Comparison of ENCODE assay signal across 8 cellular contexts in genomic region chr22:35299717-35300497, GRCh38. TPM values are rescaled to one million over a fixed set of nuclear protein-coding genes. Genes with fewer than 3 reads are reported as not detected.
DNase-seq lines count a peak whose midpoint lies in the region; ATAC-seq and TF ChIP-seq lines count a peak whose summit lies in the region.

Gene TOM1, plus strand, starts transcription at chr22:35299894. Its CDS starts 35 bp downstream, at chr22:35299929.

- peaks cover 17 to 21% of the 10 kb centered on the region in 2 donors for H3K4me1 Mint-ChIP-seq in natural killer cell treated with Interleukin-12 subunit alpha and Interleukin-12 subunit beta and Interleukin-15 and Interleukin-18, amount 100 ng/mL, for 72 hours (ENCODE audit: low read depth in 2 of 2)

- H3K4me3 Mint-ChIP-seq in natural killer cell treated with Interleukin-12 subunit alpha and Interleukin-12 subunit beta and Interleukin-15 and Interleukin-18, amount 100 ng/mL, for 72 hours: peak within 1 kb of the TSS; percentile 95

- no peaks in the 10 kb centered on the region for H3K9me3 Mint-ChIP-seq in natural killer cell treated with Interleukin-12 subunit alpha and Interleukin-12 subunit beta and Interleukin-15 and Interleukin-18, amount 100 ng/mL, for 72 hours

- H3K27ac Mint-ChIP-seq in natural killer cell treated with Interleukin-12 subunit alpha and Interleukin-12 subunit beta and Interleukin-15 and Interleukin-18, amount 100 ng/mL, for 72 hours: peak within 1 kb of the TSS; percentile 84 to 88

- DNase-seq in EL: peak; percentile 99
- DNase-seq in H7: peak; percentile 99
- peak; percentile 92 for DNase-seq in M059J (ENCODE audit: low read depth)
- DNase-seq in SHP77 (lab: John Stamatoyannopoulos, UW): peak; percentile 92 to 95
- DNase-seq in activated effector memory CD4-positive, alpha-beta T cell treated with Interleukin-2 at 50 U/mL for 16 hours: peak; percentile 96
- DNase-seq in fibroblast of pulmonary artery (ENCODE audit: low read depth): peak; percentile 99
- peak; percentile 98 for DNase-seq in natural killer cell treated with Interleukin-12 subunit alpha and Interleukin-12 subunit beta and Interleukin-15 and Interleukin-18, amount 100 ng/mL, for 72 hours (ENCODE audit: low spot score)
- DNase-seq in stimulated activated naive CD8-positive, alpha-beta T cell treated with anti-CD3 and anti-CD28 coated beads, Interleukin-15, Interleukin-2, amounts not matched to agents 100 U/mL and 50 U/mL, for 24 hours: peak; percentile 99

- H3K27me3 ChIP-seq in H7 (ENCODE audit: control insufficient read depth, insufficient read depth, low read length): no peaks in the 10 kb centered on the region

- no peaks in the 10 kb centered on the region; the same call in 1 of the 2 replicates for H3K36me3 ChIP-seq in H7 (replicated peaks; ENCODE audit: control insufficient read depth, insufficient read depth, low read length)

- peak within 1 kb of the TSS; percentile 82 for H3K4me3 ChIP-seq in H7 (ENCODE audit: insufficient read depth, low read depth, low read length)
- H3K4me3 ChIP-seq in fibroblast of pulmonary artery (replicated peaks; ENCODE audit: low read depth, low read length): peak within 1 kb of the TSS; percentile 86

- H3K36me3 Mint-ChIP-seq in natural killer cell treated with Interleukin-12 subunit alpha and Interleukin-12 subunit beta and Interleukin-15 and Interleukin-18, amount 100 ng/mL, for 72 hours: peaks cover 2% of the 10 kb centered on the region

- no peaks in the 10 kb centered on the region for H3K27me3 Mint-ChIP-seq in natural killer cell treated with Interleukin-12 subunit alpha and Interleukin-12 subunit beta and Interleukin-15 and Interleukin-18, amount 100 ng/mL, for 72 hours

- ATAC-seq in natural killer cell treated with Interleukin-12 subunit alpha and Interleukin-12 subunit beta and Interleukin-15 and Interleukin-18, amount 100 ng/mL, for 72 hours: peak; percentile 98
- ATAC-seq in stimulated activated naive CD8-positive, alpha-beta T cell treated with anti-CD3 and anti-CD28 coated beads, Interleukin-15, Interleukin-2, amounts not matched to agents 100 U/mL and 50 U/mL, for 24 hours: peak; percentile 97

- no peak for TF ChIP-seq CTCF in fibroblast of pulmonary artery (IDR thresholded peaks at IDR 0.05; ENCODE audit: low read length, missing control alignments)

RNA-seq across cellular contexts. Expression of gene TOM1, which starts in this region (rescaled TPM):
- 27.1 and 28.1 TPM in 2 replicates for total RNA-seq in H7 (2014; rRNA removed; shearing (Covaris generic))
- total RNA-seq in M059J (2014; rRNA removed; shearing (Covaris generic)): 17.1 and 21.4 TPM in 2 replicates
- 10 to 100 TPM; 30.4 to 38.9 TPM for total RNA-seq in natural killer cell treated with Interleukin-12 subunit alpha and Interleukin-12 subunit beta and Interleukin-15 and Interleukin-18, amount 100 ng/mL, for 72 hours

Comparison
In these comparisons a context has a peak if more than half of its experiments do, and no peak if none do; other contexts are left out.
1. Peak in every context shown above with its lines: DNase-seq, ATAC-seq and H3K4me3 ChIP-seq.